In genomic region chr7:116592445-116592844, GRCh38 we compare ENCODE assay signal across 1 cellular context.
A peak's percentile ranks its signal among the peaks of the same experiment; 100 is the strongest.
TF ChIP-seq lines count a peak whose summit lies in the region.

No MANE protein-coding gene starts in this region.

TF ChIP-seq in K562, 482 proteins besides CTCF, POLR2A, EP300 and RAD21 (continues in another document):
- TF ChIP-seq ERF (CRISPR knock-in tag; IDR thresholded peaks at IDR 0.05) (no peak), KLF16 (IDR thresholded peaks at IDR 0.05) (0 out of 2 replicates have a peak, but pooled peaks have one; percentile 42), SMARCA4 (IDR thresholded peaks at IDR 0.05) (peak; percentile 57), GTF3C2 (IDR thresholded peaks at IDR 0.05; ENCODE audit: borderline replicate concordance, extremely low read depth, insufficient read length) (no peak), L3MBTL2 (IDR thresholded peaks at IDR 0.05) (no peak), GABPA (tag; conservative IDR thresholded peaks at IDR 0.05; ENCODE audit: low read depth) (0 out of 2 replicates have a peak, but pooled peaks have one; percentile 29), CHD2 (IDR thresholded peaks at IDR 0.05; ENCODE audit: low read depth, low read length) (no peak), ZBTB11 (CRISPR knock-in tag; IDR thresholded peaks at IDR 0.05) (no peak), TCF15 (CRISPR knock-in tag; IDR thresholded peaks at IDR 0.05) (no peak), TAL1 (IDR thresholded peaks at IDR 0.05) (peak; percentile 54), VEZF1 (CRISPR knock-in tag; IDR thresholded peaks at IDR 0.05) (peak; percentile 44; the same call in 1 of the 2 replicates), THRB (CRISPR knock-in tag; conservative IDR thresholded peaks at IDR 0.05) (0 out of 2 replicates have a peak, but pooled peaks have one; percentile 45), TCF3 (CRISPR knock-in tag; IDR thresholded peaks at IDR 0.05) (peak; percentile 72), YY1 (IDR thresholded peaks at IDR 0.05; ENCODE audit: borderline replicate concordance in 1 of 3, control insufficient read depth in 1 of 3, extremely low read depth in 1 of 3, insufficient read depth in 3 of 3, insufficient read length in 1 of 3, insufficient replicate concordance in 2 of 3, low read depth in 1 of 3, low read length in 2 of 3) (no peak), SMARCE1 (IDR thresholded peaks at IDR 0.05) (peak; percentile 54; the same call in 1 of the 2 replicates), NFRKB (IDR thresholded peaks at IDR 0.05; ENCODE audit: low read depth) (no peak), ZNF785 (CRISPR knock-in tag; IDR thresholded peaks at IDR 0.05) (no peak), CTBP1 (IDR thresholded peaks at IDR 0.05; ENCODE audit: borderline replicate concordance) (peak; percentile 59; the same call in 1 of the 2 replicates), ZBTB49 (CRISPR knock-in tag; IDR thresholded peaks at IDR 0.05; ENCODE audit: borderline replicate concordance) (no peak), FOXP4 (CRISPR knock-in tag; IDR thresholded peaks at IDR 0.05; ENCODE audit: borderline replicate concordance) (no peak), ETV1 (tag; conservative IDR thresholded peaks at IDR 0.05; ENCODE audit: low read depth) (peak; percentile 54; the same call in 1 of the 2 replicates), CBFA2T3 (IDR thresholded peaks at IDR 0.05) (peak; percentile 64), ZNF134 (CRISPR knock-in tag; conservative IDR thresholded peaks at IDR 0.05) (peak; percentile 49; the same call in 1 of the 2 replicates), MAZ (CRISPR knock-in tag; conservative IDR thresholded peaks at IDR 0.05 in 1 of 2, IDR thresholded peaks at IDR 0.05 in 1 of 2) (0 out of 4 replicates have a peak, but pooled peaks of 1 of the 2 experiments have one; percentile 6), DPF2 (IDR thresholded peaks at IDR 0.05) (peak; percentile 63), ZBTB40 (IDR thresholded peaks at IDR 0.05) (peak; percentile 86), ZBTB40 (CRISPR knock-in tag; IDR thresholded peaks at IDR 0.05) (no peak), ZNF197 (CRISPR knock-in tag; IDR thresholded peaks at IDR 0.05; ENCODE audit: low read depth) (no peak), TEAD4 (IDR thresholded peaks at IDR 0.05; ENCODE audit: low read length) (peak; percentile 57; the same call in 1 of the 2 replicates), TEAD4 (CRISPR knock-in tag; IDR thresholded peaks at IDR 0.05; ENCODE audit: borderline replicate concordance) (no peak), ELF4 (CRISPR knock-in tag; IDR thresholded peaks at IDR 0.05) (0 out of 2 replicates have a peak, but pooled peaks have one; percentile 34), CBX8 (IDR thresholded peaks at IDR 0.05; ENCODE audit: borderline replicate concordance, extremely low read depth, low read depth, low read length, poor library complexity, severe bottlenecking) (no peak), MAFF (IDR thresholded peaks at IDR 0.05; ENCODE audit: low read length) (no peak), FOXJ2 (tag; IDR thresholded peaks at IDR 0.05) (no peak)
